Comparison of ENCODE assay signal across 22 cellular contexts in genomic region chr18:75073654-75074053, GRCh38.
DNase-seq lines count a peak whose midpoint lies in the region; ATAC-seq and TF ChIP-seq lines count a peak whose summit lies in the region.
"Had no signal": no experiment of that assay in that cellular context is flagged by ENCODE, and none has a peak within 500 bp of the region (broad histone marks: within the 10 kb centered on the region; RNA-seq: fewer than 3 reads in every experiment).

No MANE protein-coding gene starts in this region.

- CTCF ChIA-PET in CD4-positive, alpha-beta T cell (lab: Charles Lee): no interaction called here

- H3K27ac ChIP-seq in CD4-positive, alpha-beta T cell (ENCODE audit: low read depth, low read length): no peak overlapping the region
- H3K27ac ChIP-seq in endodermal cell (ENCODE audit: low read depth, low read length): no peak overlapping the region
- H3K27ac ChIP-seq: 22Rv1, Peyer's patch, SK-N-MC had no signal

- intact Hi-C loops in CD4-positive, alpha-beta T cell (cut with DNase I, micrococcal nuclease): loop anchor here (5.0 to 10.0 kb wide), 2 partner anchors 139 to 179 kb away; partner anchors contain the start of gene TSHZ1 (in 1 of the 2)

- H3K36me3 ChIP-seq in endodermal cell (ENCODE audit: control insufficient read depth, insufficient read depth, low read length): no peaks in the 10 kb centered on the region
- H3K36me3 ChIP-seq: Peyer's patch had no signal

- no peak for ATAC-seq in CD4-positive, alpha-beta T cell (ENCODE audit: poor library complexity)
- ATAC-seq in HG02973 (IDR thresholded peaks at IDR 0.05; ENCODE audit: unreplicated experiment): no peak

- POLR2A ChIA-PET in CD4-positive, alpha-beta T cell (lab: Charles Lee): no interaction called here

- peaks cover 37% of the 10 kb centered on the region for H3K9me3 ChIP-seq in CD4-positive, alpha-beta T cell (ENCODE audit: control insufficient read depth, low read length)
- no peaks in the 10 kb centered on the region for H3K9me3 ChIP-seq in endodermal cell (ENCODE audit: control insufficient read depth, low read length)

- peak; percentile 52 for DNase-seq in activated CD8-positive, alpha-beta memory T cell treated with anti-CD3 and anti-CD28 coated beads for 24 hours
- DNase-seq in activated CD8-positive, alpha-beta memory T cell treated with anti-CD3 and anti-CD28 coated beads, Interleukin-2, amount 50 U/mL, for 48 hours: no peak
- no peak for DNase-seq in CD4-positive, alpha-beta T cell
- DNase-seq in endothelial cell (ENCODE audit: low spot score) (no peak), HCEC 1CT (no peak), endodermal cell (no peak)
- DNase-seq in stimulated activated CD8-positive, alpha-beta memory T cell treated with anti-CD3 and anti-CD28 coated beads, Interleukin-4, amount 100 ng/mL, for 48 hours: peak; percentile 14
- DNase-seq: AML-193; COR-L47; H9; MM.1S; NCI-H1092 treated with DMSO at 0.1 percent for 48 hours; NCI-H1694; NCI-H510A; NCI-H748 treated with DMSO at 0.1 percent for 48 hours; NK-92 treated with Interleukin-12 subunit alpha and Interleukin-12 subunit beta, amount 100 ng/mL, for 24 hours; Right ventricle myocardium superior had no signal

- peak overlapping the region; percentile 25 for H3K27ac Mint-ChIP-seq in CD4-positive, alpha-beta T cell
- H3K27ac Mint-ChIP-seq in endothelial cell (ENCODE audit: unreplicated experiment): no peak overlapping the region
- no peak overlapping the region for H3K27ac Mint-ChIP-seq in endodermal cell

- H3K9me3 Mint-ChIP-seq in CD4-positive, alpha-beta T cell: peaks cover 5% of the 10 kb centered on the region
- H3K9me3 Mint-ChIP-seq in endothelial cell (ENCODE audit: unreplicated experiment): no peaks in the 10 kb centered on the region
- H3K9me3 Mint-ChIP-seq in endodermal cell: peaks cover 10% of the 10 kb centered on the region

- H3K4me1 Mint-ChIP-seq in CD4-positive, alpha-beta T cell (ENCODE audit: low read depth): peaks cover 34% of the 10 kb centered on the region
- H3K4me1 Mint-ChIP-seq in endothelial cell (ENCODE audit: unreplicated experiment) (peaks cover 33% of the 10 kb centered on the region), endodermal cell (peaks cover 3% of the 10 kb centered on the region)

- no peaks in the 10 kb centered on the region for H3K27me3 Mint-ChIP-seq in CD4-positive, alpha-beta T cell
- H3K27me3 Mint-ChIP-seq in endothelial cell (ENCODE audit: unreplicated experiment): peaks cover 13% of the 10 kb centered on the region
- H3K27me3 Mint-ChIP-seq in endodermal cell (ENCODE audit: insufficient read depth): no peaks in the 10 kb centered on the region

- TF ChIP-seq CTCF in CD4-positive, alpha-beta T cell (IDR thresholded peaks at IDR 0.05): no peak
- no peak for TF ChIP-seq CTCF in endothelial cell (IDR thresholded peaks at IDR 0.05; ENCODE audit: unreplicated experiment)
- no peak for TF ChIP-seq CTCF in endodermal cell (conservative IDR thresholded peaks at IDR 0.05)

- H3K36me3 Mint-ChIP-seq in CD4-positive, alpha-beta T cell (ENCODE audit: low read depth): peaks cover 38% of the 10 kb centered on the region
- H3K36me3 Mint-ChIP-seq in endothelial cell (ENCODE audit: low read depth, unreplicated experiment) (peaks cover 11% of the 10 kb centered on the region), endodermal cell (ENCODE audit: low read depth) (no peaks in the 10 kb centered on the region)

- H3K4me3 Mint-ChIP-seq in CD4-positive, alpha-beta T cell: no peak overlapping the region
- H3K4me3 Mint-ChIP-seq in endothelial cell (ENCODE audit: unreplicated experiment) (peak overlapping the region; percentile 19), endodermal cell (no peak overlapping the region)
- H3K4me3 Mint-ChIP-seq: CD14-positive monocyte, H9 had no signal

- H3K27me3 ChIP-seq in CD4-positive, alpha-beta T cell (ENCODE audit: control insufficient read depth, insufficient read depth, low read length): no peaks in the 10 kb centered on the region
- no peaks in the 10 kb centered on the region for H3K27me3 ChIP-seq in endodermal cell (ENCODE audit: control insufficient read depth, insufficient read depth, low read length, poor library complexity, severe bottlenecking)
- H3K27me3 ChIP-seq: Peyer's patch had no signal

- no peak overlapping the region for H3K9ac ChIP-seq in endodermal cell (ENCODE audit: extremely low read depth, low read length, poor library complexity, severe bottlenecking)

- H3K4me3 ChIP-seq in endodermal cell (ENCODE audit: low read length): no peak overlapping the region
- H3K4me3 ChIP-seq: Peyer's patch, SK-N-MC had no signal

- H3K4me1 ChIP-seq in endodermal cell (ENCODE audit: control insufficient read depth, insufficient read depth, low read length): no peaks in the 10 kb centered on the region

- 91 to 100% methylated on average over 2 to 9 of the region's 9 CpGs for WGBS in endodermal cell (ENCODE audit: insufficient coverage in 1 of 2, insufficient read length in 1 of 2), 2 experiments

Comparison
In these comparisons a context has a peak if more than half of its experiments do, and no peak if none do; other contexts are left out.
1. DNase-seq: peak in activated CD8-positive, alpha-beta memory T cell treated with anti-CD3 and anti-CD28 coated beads for 24 hours (single experiment) and stimulated activated CD8-positive, alpha-beta memory T cell treated with anti-CD3 and anti-CD28 coated beads, Interleukin-4, amount 100 ng/mL, for 48 hours (single experiment); none in activated CD8-positive, alpha-beta memory T cell treated with anti-CD3 and anti-CD28 coated beads, Interleukin-2, amount 50 U/mL, for 48 hours (single experiment), CD4-positive, alpha-beta T cell (0 of 10), endothelial cell (single experiment), HCEC 1CT (single experiment) and endodermal cell (single experiment).